8 cellular contexts compared by ENCODE assay signal in the genomic region with DNA sequence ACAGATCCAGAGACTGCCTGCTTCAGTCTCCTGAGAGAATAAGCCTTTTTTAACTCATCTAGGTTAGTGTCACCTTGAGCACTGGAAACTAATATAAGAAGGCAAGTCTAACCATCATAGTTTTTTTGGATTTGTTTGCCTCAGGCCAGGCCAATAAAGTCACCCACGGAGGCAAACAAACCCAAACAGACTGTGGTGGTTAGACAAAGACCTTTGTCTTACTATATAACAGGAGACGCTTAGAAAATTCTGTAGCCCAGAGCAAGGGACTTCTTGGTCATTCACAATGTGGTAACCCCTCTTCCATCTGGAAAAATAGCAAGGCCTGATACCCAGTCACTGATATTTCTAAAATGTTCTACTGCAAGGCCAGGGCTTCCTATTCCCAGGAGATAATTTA.
"Had no signal": no experiment of that assay in that cellular context is flagged by ENCODE, and none has a peak within 500 bp of the region (broad histone marks: within the 10 kb centered on the region; RNA-seq: fewer than 3 reads in every experiment).

No MANE protein-coding gene starts in this region.

- H3K9ac ChIP-seq: GM23248 had no signal

- H3K4me3 ChIP-seq: GM23248, HAP-1 had no signal

- H3K4me1 ChIP-seq: HAP-1 had no signal

- DNase-seq: GM23248, GOT3, H7, HFFc6, IMR-90 had no signal

- ATAC-seq: HCT116 had no signal

- FAIRE-seq: HTR-8/SVneo had no signal

- H3K9me3 ChIP-seq: HAP-1 had no signal

- H3K27ac ChIP-seq: GM23248 had no signal

- H3K27ac Mint-ChIP-seq: HFFc6 had no signal

- H3K4me3 Mint-ChIP-seq: HFFc6 had no signal

- H3K9me3 Mint-ChIP-seq: HFFc6 had no signal

- H3K36me3 ChIP-seq: HAP-1 had no signal
